Comparison of ENCODE assay signal across 1 cellular context in genomic region chrX:53093177-53093655, GRCh38.
TF ChIP-seq lines count a peak whose summit lies in the region.

No MANE protein-coding gene starts in this region.

TF ChIP-seq in HepG2, 621 proteins besides CTCF, POLR2A, EP300 and RAD21:
- 0 out of 2 replicates have a peak, but pooled peaks have one; percentile 23 for TF ChIP-seq KDM5B (CRISPR knock-in tag; IDR thresholded peaks at IDR 0.05; ENCODE audit: borderline replicate concordance)
- TF ChIP-seq STAG1 (CRISPR knock-in tag; IDR thresholded peaks at IDR 0.05), result peak; percentile 57
- no peak for TF ChIP-seq ZFP62 (CRISPR knock-in tag; IDR thresholded peaks at IDR 0.05)
- TF ChIP-seq ZNF768 (CRISPR knock-in tag; IDR thresholded peaks at IDR 0.05), result peak; percentile 99
- TF ChIP-seq XRCC5 (optimal IDR thresholded peaks at IDR 0.05; ENCODE audit: low read length), result peak; percentile 27
- TF ChIP-seq ZNF777 (CRISPR knock-in tag; IDR thresholded peaks at IDR 0.05), result no peak
- TF ChIP-seq ZMYM3 (CRISPR knock-in tag; IDR thresholded peaks at IDR 0.05), result 0 out of 2 replicates have a peak, but pooled peaks have one; percentile 11
- no peak for TF ChIP-seq ZNF253 (CRISPR knock-in tag; IDR thresholded peaks at IDR 0.05; ENCODE audit: borderline replicate concordance)
- peak; percentile 43; the same call in 1 of the 2 replicates for TF ChIP-seq HDAC1 (CRISPR knock-in tag; IDR thresholded peaks at IDR 0.05)
- peak in 1 of 2 experiments; percentile 42; a peak in 1 of 4 replicates for TF ChIP-seq HMGXB4 (CRISPR knock-in tag; IDR thresholded peaks at IDR 0.05; ENCODE audit: borderline replicate concordance in 1 of 2, low read depth in 1 of 2)
- TF ChIP-seq ATF7-NPFF (CRISPR knock-in tag; IDR thresholded peaks at IDR 0.05; ENCODE audit: low read depth), result no peak
- TF ChIP-seq ZNF564 (CRISPR knock-in tag; IDR thresholded peaks at IDR 0.05), result 0 out of 2 replicates have a peak, but pooled peaks have one; percentile 13
- 0 out of 2 replicates have a peak, but pooled peaks have one; percentile 20 for TF ChIP-seq SMC3 (IDR thresholded peaks at IDR 0.05; ENCODE audit: low read length)
- TF ChIP-seq ZFP36 (IDR thresholded peaks at IDR 0.05; ENCODE audit: borderline replicate concordance, low read depth, low read length, partially characterized antibody), result peak; percentile 86
